In genomic region chr3:155448531-155448930, GRCh38 we compare ENCODE assay signal across 16 cellular contexts.
DNase-seq lines count a peak whose midpoint lies in the region; ATAC-seq and TF ChIP-seq lines count a peak whose summit lies in the region.
"Had no signal": no experiment of that assay in that cellular context is flagged by ENCODE, and none has a peak within 500 bp of the region (broad histone marks: within the 10 kb centered on the region; RNA-seq: fewer than 3 reads in every experiment).

No MANE protein-coding gene starts in this region.

- no peaks in the 10 kb centered on the region for H3K79me2 ChIP-seq in PC-9 (ENCODE audit: low read depth)
- no peaks in the 10 kb centered on the region for H3K79me2 ChIP-seq in parathyroid adenoma

- CTCF ChIA-PET in PC-9 (lab: Charles Lee): interaction anchor here (0.6 kb wide), 1 partner anchor 1351 kb away, joined by 4 read pairs; no protein-coding TSS in a partner anchor

- intact Hi-C loops in PC-9 (cut with micrococcal nuclease; ENCODE audit: unreplicated experiment): no loop called here
- intact Hi-C loops in esophagus muscularis mucosa (cut with DNase I): no loop called here
- intact Hi-C loops in sciatic nerve (cut with DNase I): no loop called here

- no peaks in the 10 kb centered on the region for H3K36me3 ChIP-seq in PC-9 (ENCODE audit: low read depth)
- no peaks in the 10 kb centered on the region for H3K36me3 ChIP-seq in esophagus muscularis mucosa
- no peaks in the 10 kb centered on the region for H3K36me3 ChIP-seq in parathyroid adenoma (ENCODE audit: control insufficient read depth, insufficient read depth, low read length)
- H3K36me3 ChIP-seq: BLaER1 had no signal

- H3K27ac ChIP-seq in PC-9: no peak overlapping the region
- H3K27ac ChIP-seq in esophagus muscularis mucosa (replicated peaks in 1 of 4): no peak overlapping the region
- no peak overlapping the region for H3K27ac ChIP-seq in parathyroid adenoma
- H3K27ac ChIP-seq: BLaER1, C4-2B had no signal

- no peaks in the 10 kb centered on the region for H3K27me3 ChIP-seq in PC-9 (ENCODE audit: insufficient read depth, low read depth)
- no peaks in the 10 kb centered on the region for H3K27me3 ChIP-seq in esophagus muscularis mucosa
- no peaks in the 10 kb centered on the region for H3K27me3 ChIP-seq in parathyroid adenoma (ENCODE audit: control insufficient read depth, insufficient read depth, low read length)
- H3K27me3 ChIP-seq: BLaER1 had no signal

- 49% methylated on average over 3 of the region's 3 CpGs for WGBS in esophagus muscularis mucosa

- POLR2A ChIA-PET in PC-9 (lab: Charles Lee; ENCODE audit: unreplicated experiment): no interaction called here

- TF ChIP-seq CTCF in PC-9 (conservative IDR thresholded peaks at IDR 0.05) (no peak), esophagus muscularis mucosa (IDR thresholded peaks at IDR 0.05) (no peak), parathyroid adenoma (IDR thresholded peaks at IDR 0.05) (no peak)

- TF ChIP-seq EP300 in esophagus muscularis mucosa (IDR thresholded peaks at IDR 0.05): no peak

- H3F3A ChIP-seq in PC-9 (ENCODE audit: insufficient read depth, low read depth): no peaks in the 10 kb centered on the region

- no peaks in the 10 kb centered on the region for H3K9me2 ChIP-seq in PC-9 (ENCODE audit: insufficient read depth)

- no peak overlapping the region for H3K9ac ChIP-seq in parathyroid adenoma
- H3K9ac ChIP-seq: BLaER1 had no signal

- no peaks in the 10 kb centered on the region for H3K4me1 ChIP-seq in PC-9 (replicated peaks; ENCODE audit: insufficient read depth)
- H3K4me1 ChIP-seq in esophagus muscularis mucosa: no peaks in the 10 kb centered on the region
- peaks cover 15% of the 10 kb centered on the region for H3K4me1 ChIP-seq in parathyroid adenoma
- H3K4me1 ChIP-seq: BLaER1, Caco-2 had no signal

- H3K9me3 ChIP-seq in PC-9 (ENCODE audit: insufficient read depth, low read depth): 0 out of 2 replicates have a peak, but pooled peaks cover 4% of the 10 kb centered on the region
- no peaks in the 10 kb centered on the region for H3K9me3 ChIP-seq in esophagus muscularis mucosa
- no peaks in the 10 kb centered on the region for H3K9me3 ChIP-seq in parathyroid adenoma (ENCODE audit: control insufficient read depth, low read length)
- H3K9me3 ChIP-seq: BLaER1, Caco-2 had no signal

- no TSS peak for BruUV-seq in PC-9 (replicated peaks; lab: Mats Ljungman, UMichigan)

- H3K4me3 ChIP-seq in PC-9: no peak overlapping the region
- no peak overlapping the region for H3K4me3 ChIP-seq in esophagus muscularis mucosa
- no peak overlapping the region for H3K4me3 ChIP-seq in parathyroid adenoma (ENCODE audit: low read depth, low read length)
- H3K4me3 ChIP-seq: BLaER1, GM23338 had no signal

- no peak overlapping the region for H3K4me2 ChIP-seq in PC-9
- no peak overlapping the region for H3K4me2 ChIP-seq in parathyroid adenoma (ENCODE audit: low read length)
- H3K4me2 ChIP-seq: BLaER1, GM23338 had no signal

- no peak for TF ChIP-seq POLR2A in esophagus muscularis mucosa (IDR thresholded peaks at IDR 0.05; ENCODE audit: low read depth)

- ATAC-seq in GM21786 (IDR thresholded peaks at IDR 0.05; ENCODE audit: unreplicated experiment): no peak
- ATAC-seq in sciatic nerve: no peak
- ATAC-seq: CD8-positive, alpha-beta T cell; GM23338; HCT116 had no signal

- DNase-seq in PC-9 (no peak), esophagus muscularis mucosa (ENCODE audit: extremely low spot score) (peak; percentile 31), AML-193 (lab: John Stamatoyannopoulos, UW) (no peak), sciatic nerve (ENCODE audit: low spot score) (no peak)
- DNase-seq: Caco-2; CD4-positive, CD25-positive, alpha-beta regulatory T cell; CD8-positive, alpha-beta T cell; DMS153; DND-41; H9 had no signal

- H4K20me1 ChIP-seq in PC-9 (ENCODE audit: insufficient read depth): no peaks in the 10 kb centered on the region
- H4K20me1 ChIP-seq: BLaER1 had no signal

- H2AFZ ChIP-seq in PC-9 (peak overlapping the region; percentile 37; the same call in 1 of the 2 replicates), parathyroid adenoma (peak overlapping the region; percentile 45)
- H2AFZ ChIP-seq: GM23338 had no signal
